10 cellular contexts compared by ENCODE assay signal in genomic region chr5:131794596-131794995, GRCh38. TPM values are rescaled to one million over a fixed set of nuclear protein-coding genes. Genes with fewer than 3 reads are reported as not detected.
DNase-seq lines count a peak whose midpoint lies in the region; ATAC-seq and TF ChIP-seq lines count a peak whose summit lies in the region.
"Had no signal": no experiment of that assay in that cellular context is flagged by ENCODE, and none has a peak within 500 bp of the region (broad histone marks: within the 10 kb centered on the region; RNA-seq: fewer than 3 reads in every experiment).

No MANE protein-coding gene starts in this region.

- no peak for ATAC-seq in left cardiac atrium
- ATAC-seq in upper lobe of right lung, result no peak
- ATAC-seq: HCT116 had no signal

- H3K27ac ChIP-seq in left ventricle myocardium inferior (replicated peaks) (peak overlapping the region; percentile 99), upper lobe of right lung (no peak overlapping the region)

- TF ChIP-seq CTCF in left ventricle myocardium inferior (IDR thresholded peaks at IDR 0.05; ENCODE audit: borderline replicate concordance) (no peak), fibroblast of villous mesenchyme (IDR thresholded peaks at IDR 0.05; ENCODE audit: insufficient read depth, low read depth, low read length) (no peak), upper lobe of right lung (IDR thresholded peaks at IDR 0.05) (no peak)

- H3K4me3 ChIP-seq in left ventricle myocardium inferior (peak overlapping the region; percentile 95), fibroblast of villous mesenchyme (ENCODE audit: low read depth, low read length) (peak overlapping the region; percentile 86), upper lobe of right lung (peak overlapping the region; percentile 94)

- H3K9me3 ChIP-seq in left ventricle myocardium inferior (replicated peaks) (no peaks in the 10 kb centered on the region), upper lobe of right lung (no peaks in the 10 kb centered on the region)

- no peak for DNase-seq in left ventricle myocardium inferior
- no peak for DNase-seq in left cardiac atrium
- peak; percentile 8 for DNase-seq in SK-MEL-5 (ENCODE audit: low read depth, low spot score)
- DNase-seq in fibroblast of villous mesenchyme (ENCODE audit: low read depth), result no peak
- no peak for DNase-seq in upper lobe of right lung
- DNase-seq in inferior parietal cortex (ENCODE audit: extremely low spot score), result no peak
- no peak for DNase-seq in COLO668 (lab: John Stamatoyannopoulos, UW; ENCODE audit: unreplicated experiment)
- DNase-seq in NCI-H526 (lab: John Stamatoyannopoulos, UW), result no peak
- DNase-seq: NCI-H2029 had no signal

- H3K36me3 ChIP-seq in left ventricle myocardium inferior (no peaks in the 10 kb centered on the region), upper lobe of right lung (no peaks in the 10 kb centered on the region)

- H3K4me1 ChIP-seq in left ventricle myocardium inferior, result peaks cover 81% of the 10 kb centered on the region
- H3K4me1 ChIP-seq in upper lobe of right lung, result peaks cover 19% of the 10 kb centered on the region

- in situ Hi-C loops in SK-MEL-5 (cut with HindIII; ENCODE audit: low pct_unique_long_range_greater_than_20kb, low sequenced_read_pairs), result no loop called here

- H3K27me3 ChIP-seq in left ventricle myocardium inferior (ENCODE audit: low read depth) (no peaks in the 10 kb centered on the region), upper lobe of right lung (no peaks in the 10 kb centered on the region)

- intact Hi-C loops in left ventricle myocardium inferior (cut with micrococcal nuclease) (no loop called here), left cardiac atrium (cut with DNase I) (no loop called here), upper lobe of right lung (cut with DNase I) (no loop called here)

RNA-seq across cellular contexts. Expression of gene FNIP1, which starts 2.2 kb away (rescaled TPM):
- total RNA-seq in left ventricle myocardium inferior (30.6 TPM), left cardiac atrium (10 to 100 TPM; 23.5 to 24.2 TPM), fibroblast of villous mesenchyme (67.8 and 72.8 TPM in 2 replicates), upper lobe of right lung (42.7 TPM)
- total RNA-seq in SK-MEL-5 (2014; rRNA removed; shearing (Covaris generic)), result 36.2 and 39.4 TPM in 2 replicates
- polyA plus RNA-seq in SK-MEL-5 (2015; cell fraction: cytosol; rRNA removed), result 12.6 and 18.2 TPM in 2 replicates
- polyA plus RNA-seq in SK-MEL-5 (2015; cell fraction: nucleus; rRNA removed), result 50.5 and 53.3 TPM in 2 replicates
